ENCODE assay signal across 1 cellular context in the genomic region with DNA sequence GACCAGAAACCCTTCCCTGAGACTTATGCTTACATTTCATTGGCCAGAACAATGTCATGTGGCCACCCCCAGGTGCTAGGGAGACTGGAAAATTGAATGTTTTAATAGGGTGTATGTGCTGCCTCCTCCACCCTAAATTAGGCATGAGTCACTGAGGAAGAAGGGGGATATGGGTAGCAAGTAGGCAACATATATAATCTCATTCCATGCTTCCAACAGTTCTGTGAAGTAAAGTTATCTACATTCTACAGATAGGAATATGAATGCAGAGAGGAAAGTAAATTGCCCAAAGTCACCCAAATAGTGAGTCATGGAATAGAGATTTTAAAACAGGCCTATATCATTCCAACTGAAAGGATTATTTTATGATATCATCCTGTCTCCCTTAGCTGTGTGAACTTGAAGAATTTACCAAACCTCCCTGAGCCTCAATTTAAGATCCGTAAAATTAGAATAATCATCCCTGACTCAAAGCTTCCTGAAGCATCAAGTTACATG.
TF ChIP-seq lines count a peak whose summit lies in the region.

No MANE protein-coding gene starts in this region.

TF ChIP-seq in WTC11, 78 proteins besides CTCF, POLR2A, EP300 and RAD21 (continued from another document):
- TF ChIP-seq, protein P1, sequence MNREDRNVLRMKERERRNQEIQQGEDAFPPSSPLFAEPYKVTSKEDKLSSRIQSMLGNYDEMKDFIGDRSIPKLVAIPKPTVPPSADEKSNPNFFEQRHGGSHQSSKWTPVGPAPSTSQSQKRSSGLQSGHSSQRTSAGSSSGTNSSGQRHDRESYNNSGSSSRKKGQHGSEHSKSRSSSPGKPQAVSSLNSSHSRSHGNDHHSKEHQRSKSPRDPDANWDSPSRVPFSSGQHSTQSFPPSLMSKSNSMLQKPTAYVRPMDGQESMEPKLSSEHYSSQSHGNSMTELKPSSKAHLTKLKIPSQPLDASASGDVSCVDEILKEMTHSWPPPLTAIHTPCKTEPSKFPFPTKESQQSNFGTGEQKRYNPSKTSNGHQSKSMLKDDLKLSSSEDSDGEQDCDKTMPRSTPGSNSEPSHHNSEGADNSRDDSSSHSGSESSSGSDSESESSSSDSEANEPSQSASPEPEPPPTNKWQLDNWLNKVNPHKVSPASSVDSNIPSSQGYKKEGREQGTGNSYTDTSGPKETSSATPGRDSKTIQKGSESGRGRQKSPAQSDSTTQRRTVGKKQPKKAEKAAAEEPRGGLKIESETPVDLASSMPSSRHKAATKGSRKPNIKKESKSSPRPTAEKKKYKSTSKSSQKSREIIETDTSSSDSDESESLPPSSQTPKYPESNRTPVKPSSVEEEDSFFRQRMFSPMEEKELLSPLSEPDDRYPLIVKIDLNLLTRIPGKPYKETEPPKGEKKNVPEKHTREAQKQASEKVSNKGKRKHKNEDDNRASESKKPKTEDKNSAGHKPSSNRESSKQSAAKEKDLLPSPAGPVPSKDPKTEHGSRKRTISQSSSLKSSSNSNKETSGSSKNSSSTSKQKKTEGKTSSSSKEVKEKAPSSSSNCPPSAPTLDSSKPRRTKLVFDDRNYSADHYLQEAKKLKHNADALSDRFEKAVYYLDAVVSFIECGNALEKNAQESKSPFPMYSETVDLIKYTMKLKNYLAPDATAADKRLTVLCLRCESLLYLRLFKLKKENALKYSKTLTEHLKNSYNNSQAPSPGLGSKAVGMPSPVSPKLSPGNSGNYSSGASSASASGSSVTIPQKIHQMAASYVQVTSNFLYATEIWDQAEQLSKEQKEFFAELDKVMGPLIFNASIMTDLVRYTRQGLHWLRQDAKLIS (CRISPR knock-in tag; IDR thresholded peaks at IDR 0.05; ENCODE audit: borderline replicate concordance), result no peak
- no peak for TF ChIP-seq ATF1 (CRISPR knock-in tag; IDR thresholded peaks at IDR 0.05)
- no peak for TF ChIP-seq RORB (CRISPR knock-in tag; IDR thresholded peaks at IDR 0.05)
- TF ChIP-seq NR3C1 (CRISPR knock-in tag; conservative IDR thresholded peaks at IDR 0.05; ENCODE audit: low read depth), result no peak
- TF ChIP-seq, protein P2, sequence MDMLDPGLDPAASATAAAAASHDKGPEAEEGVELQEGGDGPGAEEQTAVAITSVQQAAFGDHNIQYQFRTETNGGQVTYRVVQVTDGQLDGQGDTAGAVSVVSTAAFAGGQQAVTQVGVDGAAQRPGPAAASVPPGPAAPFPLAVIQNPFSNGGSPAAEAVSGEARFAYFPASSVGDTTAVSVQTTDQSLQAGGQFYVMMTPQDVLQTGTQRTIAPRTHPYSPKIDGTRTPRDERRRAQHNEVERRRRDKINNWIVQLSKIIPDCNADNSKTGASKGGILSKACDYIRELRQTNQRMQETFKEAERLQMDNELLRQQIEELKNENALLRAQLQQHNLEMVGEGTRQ (CRISPR knock-in tag; IDR thresholded peaks at IDR 0.05), result 0 out of 2 replicates have a peak, but pooled peaks have one; percentile 21
